12 cellular contexts compared by ENCODE assay signal in the genomic region with DNA sequence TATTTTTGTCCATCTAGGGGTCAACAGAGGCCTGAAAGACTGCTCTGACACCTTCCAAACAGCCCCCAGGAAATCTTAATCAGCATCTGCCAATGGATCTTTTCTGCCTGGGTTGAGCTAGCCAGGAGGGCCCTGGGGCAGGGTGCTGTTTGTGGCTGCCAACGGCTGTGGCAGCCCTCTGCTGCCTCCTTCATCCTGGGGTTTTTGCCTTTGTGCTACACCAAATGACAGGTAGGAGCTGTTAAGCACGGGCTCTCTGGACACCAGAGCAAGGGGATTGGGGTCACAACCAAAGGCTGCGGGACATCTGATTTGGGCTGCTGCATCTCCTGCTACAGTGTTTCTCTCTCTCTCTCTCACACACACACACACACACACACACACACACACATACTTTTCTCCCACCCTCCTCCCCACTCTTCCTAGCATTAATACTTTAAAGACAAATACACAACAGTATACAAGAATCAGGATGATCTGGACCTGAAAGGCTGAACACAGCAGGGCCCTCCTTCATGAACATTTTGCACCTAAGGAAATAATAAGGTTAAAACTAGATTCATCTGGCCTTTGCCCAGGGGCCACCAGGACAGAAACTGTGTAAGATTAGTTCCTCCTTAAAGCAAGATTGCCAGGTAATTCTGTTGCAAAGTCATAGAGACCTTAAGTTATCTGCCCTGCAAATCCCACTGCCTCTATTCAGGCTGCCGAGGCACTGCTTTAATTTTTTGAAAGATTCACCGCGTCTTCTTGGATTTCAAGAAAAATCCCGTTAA. TPM values are rescaled to one million over a fixed set of nuclear protein-coding genes. Genes with fewer than 3 reads are reported as not detected.
A peak's percentile ranks its signal among the peaks of the same experiment; 100 is the strongest.
DNase-seq lines count a peak whose midpoint lies in the region; ATAC-seq and TF ChIP-seq lines count a peak whose summit lies in the region.
"Had no signal": no experiment of that assay in that cellular context is flagged by ENCODE, and none has a peak within 500 bp of the region (broad histone marks: within the 10 kb centered on the region; RNA-seq: fewer than 3 reads in every experiment).

No MANE protein-coding gene starts in this region.

- no peaks in the 10 kb centered on the region for H3F3A ChIP-seq in PC-3 (ENCODE audit: low read length, unreplicated experiment)

- peak overlapping the region; percentile 87 for H3K4me2 ChIP-seq in PC-3 (ENCODE audit: low read length)

- no peaks in the 10 kb centered on the region for H4K20me1 ChIP-seq in PC-3 (ENCODE audit: low read length)

- BruUV-seq in PC-3 (replicated peaks; lab: Mats Ljungman, UMichigan) = TSS peak; percentile 31

- peak overlapping the region; percentile 51; the same call in 1 of the 2 replicates for H2AFZ ChIP-seq in PC-3 (ENCODE audit: low read length)

- CTCF ChIA-PET in PC-3 (lab: Charles Lee) = interaction anchor here (0.6 kb wide), 3 partner anchors 55 to 183 kb away, joined by 3 to 4 read pairs (median 3); no protein-coding TSS in a partner anchor

- peaks cover 3% of the 10 kb centered on the region for H3K36me3 Mint-ChIP-seq in progenitor cell of endocrine pancreas (ENCODE audit: insufficient read depth)

- no peaks in the 10 kb centered on the region for H3K27me3 ChIP-seq in PC-3 (ENCODE audit: low read length)
- no peaks in the 10 kb centered on the region for H3K27me3 ChIP-seq in right cardiac atrium (ENCODE audit: control insufficient read depth, insufficient read depth)

- H3K4me3 Mint-ChIP-seq in progenitor cell of endocrine pancreas (ENCODE audit: low read depth) = no peak overlapping the region

- H3K4me3 ChIP-seq in PC-3 (ENCODE audit: low read length) (peak overlapping the region; percentile 68; the same call in 1 of the 2 replicates), right cardiac atrium (ENCODE audit: low read length) (no peak overlapping the region)

- H3K4me1 ChIP-seq in PC-3 (ENCODE audit: insufficient read depth, low read length) (peaks cover 33% of the 10 kb centered on the region), right cardiac atrium (ENCODE audit: control insufficient read depth, insufficient read depth, low read length) (peaks cover 11% of the 10 kb centered on the region)

- H3K9me2 ChIP-seq in PC-3 (replicated peaks; ENCODE audit: low read length) = no peaks in the 10 kb centered on the region

- intact Hi-C loops in PC-3 (cut with micrococcal nuclease) = loop anchor here (5.0 kb wide), 1 partner anchor 310 kb away; no protein-coding TSS in a partner anchor
- intact Hi-C loops in right cardiac atrium (cut with DNase I) = loop anchor here in 2 of 4 donors (10.0 kb wide), 2 partner anchors 148 to 308 kb away; no protein-coding TSS in a partner anchor

- H3K9ac ChIP-seq in PC-3 (ENCODE audit: low read length) = peak overlapping the region; percentile 93

- TF ChIP-seq CTCF in 22Rv1 (IDR thresholded peaks at IDR 0.05) (no peak), PC-3 (conservative IDR thresholded peaks at IDR 0.05; ENCODE audit: low read depth, low read length) (no peak), progenitor cell of endocrine pancreas (IDR thresholded peaks at IDR 0.05; ENCODE audit: unreplicated experiment) (no peak)

- POLR2A ChIA-PET in PC-3 (lab: Charles Lee; ENCODE audit: unreplicated experiment) = no interaction called here

- peak overlapping the region; percentile 47 for H3K27ac ChIP-seq in 22Rv1
- H3K27ac ChIP-seq in PC-3 (ENCODE audit: low read length) = peak overlapping the region; percentile 98
- H3K27ac ChIP-seq in right cardiac atrium (ENCODE audit: low read length) = peak overlapping the region; percentile 57
- H3K27ac ChIP-seq: WERI-Rb-1 had no signal

- H3K4me1 Mint-ChIP-seq in progenitor cell of endocrine pancreas (ENCODE audit: low read depth) = peaks cover 55% of the 10 kb centered on the region

- H3K36me3 ChIP-seq in PC-3 (ENCODE audit: low read depth, low read length) = no peaks in the 10 kb centered on the region
- H3K36me3 ChIP-seq: WERI-Rb-1 had no signal

- DNase-seq in PC-3 (no peak), right cardiac atrium (no peak), progenitor cell of endocrine pancreas (ENCODE audit: low spot score, unreplicated experiment) (no peak), GM19240 (ENCODE audit: insufficient read length, low spot score) (no peak)
- DNase-seq: activated CD8-positive, alpha-beta memory T cell treated with anti-CD3 and anti-CD28 coated beads, Interleukin-2, amount 50 U/mL, for 4 hours; effector memory CD4-positive, alpha-beta T cell; H7; WERI-Rb-1 had no signal

- ATAC-seq in PC-3 = no peak
- no peak for ATAC-seq in right cardiac atrium
- ATAC-seq in HG03460 (IDR thresholded peaks at IDR 0.05; ENCODE audit: unreplicated experiment) = no peak
- no peak for ATAC-seq in HG03457 (IDR thresholded peaks at IDR 0.05; ENCODE audit: unreplicated experiment)
- no peak for ATAC-seq in GM18519 (IDR thresholded peaks at IDR 0.05; ENCODE audit: low FRiP score, unreplicated experiment)

- H3K27ac Mint-ChIP-seq in progenitor cell of endocrine pancreas = peak overlapping the region; percentile 94

- H3K27me3 Mint-ChIP-seq in progenitor cell of endocrine pancreas = no peaks in the 10 kb centered on the region

- H3K9me3 Mint-ChIP-seq in progenitor cell of endocrine pancreas (ENCODE audit: low read depth) = no peaks in the 10 kb centered on the region

- H3K9me3 ChIP-seq in PC-3 (ENCODE audit: low read length) (no peaks in the 10 kb centered on the region), right cardiac atrium (ENCODE audit: control insufficient read depth, low read length) (no peaks in the 10 kb centered on the region)

- peaks cover 15% of the 10 kb centered on the region for H3K79me2 ChIP-seq in PC-3 (ENCODE audit: low read length)

- WGBS in right cardiac atrium = 60% methylated on average over 7 of the region's 7 CpGs

RNA-seq across cellular contexts. Expression of a gene that starts 1.8 kb away (rescaled TPM):
- 14.2 and 16.0 TPM in 2 replicates for total RNA-seq in PC-3 (2014; rRNA removed)
- 10 to 100 TPM; 27.1 to 43.6 (median 31.5) TPM for total RNA-seq in right cardiac atrium
- polyA plus RNA-seq in right cardiac atrium = 14.6 TPM
- total RNA-seq in progenitor cell of endocrine pancreas = 117 and 121 TPM in 2 replicates

Comparison
In these comparisons a context has a peak if more than half of its experiments do, and no peak if none do; other contexts are left out.
1. H3K27ac ChIP-seq: peak in every context shown above with its lines; median percentile 98 in PC-3; 57 in right cardiac atrium; 47 in 22Rv1.